ENCODE assay signal across 21 cellular contexts in the genomic region with DNA sequence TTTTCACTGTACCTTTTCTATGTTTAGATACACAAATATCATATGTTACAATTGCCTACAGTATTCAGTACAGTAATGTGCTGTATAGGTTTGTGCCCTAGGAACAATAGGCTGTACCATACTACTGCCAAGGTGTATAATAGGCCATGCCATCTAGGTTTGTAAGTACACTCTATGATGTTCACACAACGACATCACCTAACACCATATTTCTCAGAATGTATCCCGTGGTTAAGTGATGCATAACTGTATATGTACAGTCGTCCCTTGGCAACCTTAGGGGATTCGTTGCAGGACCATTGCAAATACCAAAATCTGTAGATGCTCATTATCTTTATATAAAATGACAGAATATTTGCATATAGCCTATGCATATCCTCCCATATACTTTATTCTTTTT. TPM values are rescaled to one million over a fixed set of nuclear protein-coding genes. Genes with fewer than 3 reads are reported as not detected.
"Had no signal": no experiment of that assay in that cellular context is flagged by ENCODE, and none has a peak within 500 bp of the region (broad histone marks: within the 10 kb centered on the region; RNA-seq: fewer than 3 reads in every experiment).

No MANE protein-coding gene starts in this region.

- H3K36me3 Mint-ChIP-seq: activated naive CD4-positive, alpha-beta T cell treated with anti-CD3 and anti-CD28 coated beads, Interleukin-2, amount 50 U/mL, for 24 hours had no signal

- H3K27me3 Mint-ChIP-seq: activated naive CD4-positive, alpha-beta T cell treated with anti-CD3 and anti-CD28 coated beads, Interleukin-2, amount 50 U/mL, for 24 hours had no signal

- H3K4me3 Mint-ChIP-seq: activated CD4-positive, alpha-beta T cell treated with anti-CD3 and anti-CD28 coated beads, Interleukin-2, amount 10 ng/mL, durations not matched to agents 24 days and 14 days; activated naive CD4-positive, alpha-beta T cell treated with anti-CD3 and anti-CD28 coated beads, Interleukin-2, amount 50 U/mL, for 24 hours; activated T-cell treated with anti-CD3 and anti-CD28 coated beads, Interleukin-2, amount 50 U/mL, for 4 hours had no signal

- H3K9me3 Mint-ChIP-seq: activated CD4-positive, alpha-beta T cell treated with anti-CD3 and anti-CD28 coated beads, Interleukin-2, amount 10 ng/mL, durations not matched to agents 24 days and 14 days; activated naive CD4-positive, alpha-beta T cell treated with anti-CD3 and anti-CD28 coated beads, Interleukin-2, amount 50 U/mL, for 24 hours; activated T-cell treated with anti-CD3 and anti-CD28 coated beads, Interleukin-2, amount 50 U/mL, for 4 hours had no signal

- DNase-seq: activated naive CD4-positive, alpha-beta T cell; amniotic stem cell; central memory CD4-positive, alpha-beta T cell; NCI-H1105; NCI-H1417 treated with DMSO at 0.1 percent for 48 hours; NCI-H187 treated with DMSO at 0.1 percent for 48 hours; NCI-H2081; NCI-H2171 treated with DMSO at 0.1 percent for 48 hours; NCI-H446; NCI-H510A treated with DMSO at 0.1 percent for 48 hours; T1000 had no signal

- H3K27ac Mint-ChIP-seq: activated CD4-positive, alpha-beta T cell treated with anti-CD3 and anti-CD28 coated beads, Interleukin-2, amount 10 ng/mL, durations not matched to agents 24 days and 14 days; activated naive CD4-positive, alpha-beta T cell treated with anti-CD3 and anti-CD28 coated beads, Interleukin-2, amount 50 U/mL, for 24 hours had no signal

RNA-seq across cellular contexts. Expression of a gene that starts 34.4 kb away (rescaled TPM):
- total RNA-seq: activated CD4-positive, alpha-beta T cell treated with anti-CD3 and anti-CD28 coated beads, Interleukin-2, amount 10 ng/mL, durations not matched to agents 24 days and 14 days; aorta; chondrocyte; M059J; RPMI7951; SJCRH30; T-helper 1 cell treated with Interleukin-12 subunit alpha and Interleukin-12 subunit beta and Interleukin-4 antibody, amounts not matched to agents 30 ng/mL and 1 ng/mL, for 36 hours; T-helper 2 cell treated with Interferon-gamma antibody and Interleukin-4, amounts not matched to agents 100 ng/mL and 5 ng/mL, for 36 hours had no signal
